In the genomic region with DNA sequence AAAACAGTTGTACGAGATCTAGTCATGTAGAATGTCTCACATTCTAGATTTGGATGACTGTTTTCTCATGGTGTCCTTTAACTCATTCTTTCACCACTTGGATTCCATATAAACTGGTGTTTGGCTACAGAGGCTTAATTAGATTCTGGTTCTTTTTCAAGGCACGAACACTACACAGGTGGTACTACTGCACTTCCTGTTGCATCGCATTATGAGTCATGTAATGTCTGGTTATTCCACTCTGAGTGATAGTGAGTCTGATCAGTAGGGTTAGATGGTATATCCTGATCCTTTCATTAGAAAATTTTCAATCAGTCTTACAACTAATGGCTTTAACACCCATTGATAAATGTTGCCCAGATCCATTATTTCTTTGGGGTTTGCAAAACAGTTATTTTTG, we compare ENCODE assay signal across 14 cellular contexts. TPM values are rescaled to one million over a fixed set of nuclear protein-coding genes. Genes with fewer than 3 reads are reported as not detected.
DNase-seq lines count a peak whose midpoint lies in the region; ATAC-seq and TF ChIP-seq lines count a peak whose summit lies in the region.
"Had no signal": no experiment of that assay in that cellular context is flagged by ENCODE, and none has a peak within 500 bp of the region (broad histone marks: within the 10 kb centered on the region; RNA-seq: fewer than 3 reads in every experiment).

No MANE protein-coding gene starts in this region.

- H3K9ac ChIP-seq in smooth muscle cell (ENCODE audit: low read depth): no peak overlapping the region

- H3K4me3 ChIP-seq in smooth muscle cell: no peak overlapping the region
- H3K4me3 ChIP-seq: upper lobe of left lung had no signal

- CTCF ChIA-PET in activated B cell treated with CpG ODN at 0.5 μM for 24 hours (lab: Charles Lee): no interaction called here

- H4K20me1 ChIP-seq in smooth muscle cell (ENCODE audit: low read depth): no peaks in the 10 kb centered on the region

- WGBS in smooth muscle cell (ENCODE audit: low lambda C conversion rate): 88% methylated on average over 3 of the region's 3 CpGs

- peaks cover 2% of the 10 kb centered on the region for H3K9me3 Mint-ChIP-seq in activated B cell treated with CpG ODN at 0.5 μM for 24 hours

- H3K36me3 ChIP-seq in smooth muscle cell (ENCODE audit: low read depth): no peaks in the 10 kb centered on the region
- H3K36me3 ChIP-seq: upper lobe of left lung had no signal

- no peaks in the 10 kb centered on the region for H3K4me1 Mint-ChIP-seq in activated B cell treated with CpG ODN at 0.5 μM for 24 hours

- H3K4me1 ChIP-seq in smooth muscle cell (ENCODE audit: low read depth): no peaks in the 10 kb centered on the region
- H3K4me1 ChIP-seq: upper lobe of left lung had no signal

- TF ChIP-seq CTCF in activated B cell treated with CpG ODN at 0.5 μM for 24 hours (IDR thresholded peaks at IDR 0.05) (no peak), smooth muscle cell (IDR thresholded peaks at IDR 0.05; ENCODE audit: borderline replicate concordance, insufficient read depth, poor library complexity, severe bottlenecking) (no peak)

- ATAC-seq in GM19395 (IDR thresholded peaks at IDR 0.05; ENCODE audit: unreplicated experiment) (peak; percentile 86), HG03097 (IDR thresholded peaks at IDR 0.05; ENCODE audit: low FRiP score, unreplicated experiment) (peak; percentile 76), activated B cell treated with CpG ODN at 0.5 μM for 24 hours (ENCODE audit: low read depth) (peak; percentile 56), HG02840 (IDR thresholded peaks at IDR 0.05; ENCODE audit: low FRiP score, unreplicated experiment) (no peak)

- DNase-seq in DMS53 (lab: John Stamatoyannopoulos, UW): peak; percentile 85
- no peak for DNase-seq in activated B cell treated with CpG ODN at 0.5 μM for 24 hours
- no peak for DNase-seq in activated effector memory CD4-positive, alpha-beta T cell treated with Interleukin-2 at 50 U/mL for 16 hours
- DNase-seq in smooth muscle cell (lab: John Stamatoyannopoulos, UW; ENCODE audit: unreplicated experiment): no peak
- DNase-seq in NCI-H1694 (lab: John Stamatoyannopoulos, UW): no peak
- DNase-seq: activated naive CD4-positive, alpha-beta T cell treated with anti-CD3 and anti-CD28 coated beads, Interleukin-2, amount 50 U/mL, for 16 hours; CD8-positive, alpha-beta memory T cell; NCI-H1417 treated with DMSO at 0.1 percent for 48 hours; OCI-M1; stimulated activated CD4-positive, alpha-beta T cell treated with anti-CD3 and anti-CD28 coated beads, Interleukin-4, amount 100 ng/mL, for 24 hours; upper lobe of left lung had no signal

- H3K79me2 ChIP-seq in smooth muscle cell (ENCODE audit: low read depth): no peaks in the 10 kb centered on the region

- H3K27ac Mint-ChIP-seq in activated B cell treated with CpG ODN at 0.5 μM for 24 hours: no peak overlapping the region

- no peaks in the 10 kb centered on the region for H3F3A ChIP-seq in smooth muscle cell (ENCODE audit: low read depth)

- no peak overlapping the region for H3K27ac ChIP-seq in smooth muscle cell (ENCODE audit: low read depth)
- H3K27ac ChIP-seq: upper lobe of left lung had no signal

- POLR2A ChIA-PET in activated B cell treated with CpG ODN at 0.5 μM for 24 hours (lab: Charles Lee): no interaction called here

- no peak overlapping the region for H3K4me2 ChIP-seq in smooth muscle cell

- no peak overlapping the region for H3K4me3 Mint-ChIP-seq in activated B cell treated with CpG ODN at 0.5 μM for 24 hours
- H3K4me3 Mint-ChIP-seq: CD8-positive, alpha-beta memory T cell had no signal

- no peak overlapping the region for H2AFZ ChIP-seq in smooth muscle cell (ENCODE audit: low read depth)

- intact Hi-C loops in activated B cell treated with CpG ODN at 0.5 μM for 24 hours (cut with micrococcal nuclease): no loop called here

- no peaks in the 10 kb centered on the region for H3K27me3 ChIP-seq in smooth muscle cell (ENCODE audit: low read depth)
- H3K27me3 ChIP-seq: upper lobe of left lung had no signal

- H3K27me3 Mint-ChIP-seq in activated B cell treated with CpG ODN at 0.5 μM for 24 hours: peaks cover 16% of the 10 kb centered on the region

- H3K36me3 Mint-ChIP-seq in activated B cell treated with CpG ODN at 0.5 μM for 24 hours (ENCODE audit: low read depth): no peaks in the 10 kb centered on the region
- H3K36me3 Mint-ChIP-seq: CD8-positive, alpha-beta memory T cell had no signal

- no peaks in the 10 kb centered on the region for H3K9me3 ChIP-seq in smooth muscle cell (replicated peaks; ENCODE audit: low read depth)
- H3K9me3 ChIP-seq: upper lobe of left lung had no signal

RNA-seq across cellular contexts. Expression of gene AKAP9, which starts 11.2 kb away (rescaled TPM):
- total RNA-seq in activated B cell treated with CpG ODN at 0.5 μM for 24 hours (54.4 and 58.4 TPM in 2 replicates), smooth muscle cell (57.8 and 62.7 TPM in 2 replicates)
- polyA plus RNA-seq in smooth muscle cell: 41.7 and 66.3 TPM in 2 replicates

RNA-seq across cellular contexts. Expression of gene MTERF1, which starts 49.0 kb away (rescaled TPM):
- 26.2 and 30.3 TPM in 2 replicates for total RNA-seq in activated B cell treated with CpG ODN at 0.5 μM for 24 hours
- 8.9 and 19.4 TPM in 2 replicates for total RNA-seq in smooth muscle cell
- polyA plus RNA-seq in smooth muscle cell: 6.1 and 6.7 TPM in 2 replicates
